In the genomic region with DNA sequence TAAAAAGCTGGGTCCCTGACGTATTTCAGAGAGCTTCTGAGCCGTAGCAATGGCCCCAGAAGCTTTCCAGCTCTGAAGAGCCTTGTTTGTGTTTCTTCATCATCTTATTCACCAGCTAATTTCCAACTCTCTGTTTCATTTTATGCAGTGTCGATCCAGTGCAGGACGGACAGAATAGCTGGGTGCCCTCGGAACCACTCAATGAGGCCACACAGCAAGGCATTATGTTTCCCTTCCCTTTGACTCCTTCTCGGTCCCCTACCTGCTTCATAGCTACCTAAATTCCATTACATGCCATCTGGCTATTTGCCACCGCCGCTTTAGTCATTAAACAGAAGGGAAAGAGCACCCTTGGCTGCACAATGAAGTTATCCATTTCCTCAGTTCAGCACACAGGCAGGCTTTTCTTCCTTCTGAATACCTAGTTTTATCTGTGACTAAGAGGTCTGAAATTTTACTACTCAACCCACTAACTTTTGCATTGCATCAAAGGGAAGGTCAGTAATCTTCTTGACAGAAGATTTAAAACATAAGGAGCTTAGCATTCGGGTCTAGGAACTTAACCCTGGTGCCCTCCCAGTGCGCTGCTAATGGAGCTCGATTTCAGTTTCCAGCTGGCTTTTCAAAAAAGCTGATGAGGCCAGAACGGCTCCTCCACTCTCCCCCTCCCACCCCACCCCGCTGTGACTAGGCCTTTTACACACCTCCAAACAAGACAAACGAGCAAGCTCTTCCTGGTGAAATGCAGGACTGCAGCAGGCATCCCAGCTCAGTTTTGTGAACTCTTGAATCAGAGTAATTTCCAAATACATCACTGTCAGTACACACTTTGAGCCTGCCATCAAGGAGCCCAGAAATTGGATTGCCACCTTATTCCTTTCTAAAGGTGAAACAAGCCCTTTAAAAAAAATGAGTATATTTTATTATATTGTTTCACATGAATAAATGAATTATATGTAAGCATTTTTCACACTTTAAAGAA, we compare ENCODE assay signal across 15 cellular contexts.
DNase-seq lines count a peak whose midpoint lies in the region; ATAC-seq, FAIRE-seq and TF ChIP-seq lines count a peak whose summit lies in the region.
"Had no signal": no experiment of that assay in that cellular context is flagged by ENCODE, and none has a peak within 500 bp of the region (broad histone marks: within the 10 kb centered on the region; RNA-seq: fewer than 3 reads in every experiment).

No MANE protein-coding gene starts in this region.

- FAIRE-seq in astrocyte (lab: Jason Lieb, UNC), result no peak
- FAIRE-seq: TTC549 had no signal

- no peak overlapping the region for H3K9ac ChIP-seq in astrocyte (ENCODE audit: low read length)
- H3K9ac ChIP-seq: BLaER1 had no signal

- intact Hi-C loops in sciatic nerve (cut with DNase I), result no loop called here

- H3K4me1 ChIP-seq in astrocyte (ENCODE audit: insufficient read depth, low read length), result no peaks in the 10 kb centered on the region
- H3K4me1 ChIP-seq: BLaER1, gastrocnemius medialis had no signal

- peaks cover 9% of the 10 kb centered on the region for H3K4me1 Mint-ChIP-seq in astrocyte (ENCODE audit: low read depth, unreplicated experiment)
- H3K4me1 Mint-ChIP-seq: central memory CD8-positive, alpha-beta T cell; IgD-negative memory B cell; naive B cell had no signal

- H3K79me2 ChIP-seq in astrocyte (ENCODE audit: insufficient read depth, low read length), result no peaks in the 10 kb centered on the region

- no peak for ATAC-seq in sciatic nerve
- no peak for ATAC-seq in HG02870 (IDR thresholded peaks at IDR 0.05; ENCODE audit: unreplicated experiment)
- ATAC-seq: gastrocnemius medialis had no signal

- no peak overlapping the region for H3K4me3 ChIP-seq in astrocyte (ENCODE audit: insufficient read depth, low read depth, low read length)
- H3K4me3 ChIP-seq: BLaER1, gastrocnemius medialis had no signal

- no peaks in the 10 kb centered on the region for H3K9me3 ChIP-seq in astrocyte (ENCODE audit: insufficient read depth, low read depth, low read length)
- H3K9me3 ChIP-seq: BLaER1, gastrocnemius medialis had no signal

- TF ChIP-seq CTCF in astrocyte (IDR thresholded peaks at IDR 0.05; ENCODE audit: insufficient read depth, low read depth, low read length), result no peak

- no peaks in the 10 kb centered on the region for H3K9me3 Mint-ChIP-seq in astrocyte (ENCODE audit: unreplicated experiment)
- H3K9me3 Mint-ChIP-seq: central memory CD8-positive, alpha-beta T cell; IgD-negative memory B cell; naive B cell had no signal

- H3K4me3 Mint-ChIP-seq in astrocyte (ENCODE audit: unreplicated experiment), result no peak overlapping the region
- H3K4me3 Mint-ChIP-seq: central memory CD8-positive, alpha-beta T cell; IgD-negative memory B cell; naive B cell had no signal

- H3K36me3 Mint-ChIP-seq in astrocyte (ENCODE audit: low read depth, unreplicated experiment), result no peaks in the 10 kb centered on the region
- H3K36me3 Mint-ChIP-seq: IgD-negative memory B cell, naive B cell had no signal

- no peak overlapping the region for H3K27ac ChIP-seq in astrocyte (ENCODE audit: low read depth, low read length)
- H3K27ac ChIP-seq: BLaER1, gastrocnemius medialis had no signal

- peak overlapping the region; percentile 66 for H3K4me2 ChIP-seq in astrocyte (ENCODE audit: low read length)
- H3K4me2 ChIP-seq: BLaER1 had no signal

- DNase-seq in D341Med (ENCODE audit: low spot score) (peak; percentile 57), NCI-H187 (lab: John Stamatoyannopoulos, UW) (peak; percentile 56 to 79), astrocyte (ENCODE audit: low read depth) (peak; percentile 86), kidney tubule cell (ENCODE audit: low spot score) (peak; percentile 99), SIG-M5 (lab: John Stamatoyannopoulos, UW) (no peak), UCSD-AML1 (lab: John Stamatoyannopoulos, UW; ENCODE audit: unreplicated experiment) (no peak), sciatic nerve (ENCODE audit: low spot score) (no peak)
- DNase-seq: gastrocnemius medialis; naive B cell; stimulated activated CD4-positive, alpha-beta T cell treated with anti-CD3 and anti-CD28 coated beads, Interleukin-2, amount 100 ng/mL, for 48 hours had no signal

- no peak overlapping the region for H3K27ac Mint-ChIP-seq in astrocyte (ENCODE audit: unreplicated experiment)
- H3K27ac Mint-ChIP-seq: naive B cell had no signal

- no peaks in the 10 kb centered on the region for H3K27me3 Mint-ChIP-seq in astrocyte (ENCODE audit: low read depth, unreplicated experiment)

- H3K27me3 ChIP-seq in astrocyte (ENCODE audit: insufficient read depth, low read length), result no peaks in the 10 kb centered on the region
- H3K27me3 ChIP-seq: BLaER1, gastrocnemius medialis had no signal

- H2AFZ ChIP-seq in astrocyte (ENCODE audit: low read depth, low read length), result peak overlapping the region; percentile 20

- H3K36me3 ChIP-seq in astrocyte (ENCODE audit: insufficient read depth, low read length), result no peaks in the 10 kb centered on the region
- H3K36me3 ChIP-seq: BLaER1, gastrocnemius medialis had no signal

- H4K20me1 ChIP-seq in astrocyte (ENCODE audit: insufficient read depth, low read length), result no peaks in the 10 kb centered on the region
- H4K20me1 ChIP-seq: BLaER1 had no signal

Comparison
In these comparisons a context has a peak if more than half of its experiments do, and no peak if none do; other contexts are left out.
1. DNase-seq: peak in D341Med (single experiment), NCI-H187 (2 of 2), astrocyte (single experiment) and kidney tubule cell (single experiment); none in SIG-M5 (single experiment), UCSD-AML1 (single experiment) and sciatic nerve (single experiment).